Comparison of ENCODE assay signal across 14 cellular contexts in the genomic region with DNA sequence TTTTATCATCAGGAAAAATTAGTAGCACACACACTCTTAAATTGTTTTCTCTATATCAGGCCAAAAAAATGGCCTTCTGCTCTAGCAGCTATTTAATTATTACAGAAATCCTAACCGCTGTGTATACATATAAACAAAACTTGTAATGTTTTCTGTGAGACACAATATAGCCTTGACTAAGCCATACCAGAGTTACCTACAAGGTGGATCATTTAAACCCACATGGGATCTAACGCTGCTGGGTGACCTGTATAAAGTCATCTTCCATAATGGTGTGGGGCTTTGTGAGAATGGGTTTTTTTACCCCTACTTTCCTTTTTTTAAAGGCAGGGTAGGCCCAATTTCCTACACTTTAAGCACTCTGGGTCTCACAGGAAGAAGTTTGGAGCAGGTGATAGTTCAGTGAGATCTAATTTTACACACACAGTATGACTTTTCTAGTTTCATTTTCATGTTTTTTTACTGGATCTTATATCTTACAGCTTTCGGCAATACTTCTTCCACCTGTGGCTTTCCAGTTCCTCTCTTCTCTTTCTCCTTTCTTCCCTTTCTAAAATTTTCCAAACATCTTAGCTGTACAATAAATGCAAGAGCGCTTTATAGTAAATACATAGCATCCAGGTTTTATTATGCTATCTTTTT.
A peak's percentile ranks its signal among the peaks of the same experiment; 100 is the strongest.
DNase-seq lines count a peak whose midpoint lies in the region; ATAC-seq lines count a peak whose summit lies in the region.
"Had no signal": no experiment of that assay in that cellular context is flagged by ENCODE, and none has a peak within 500 bp of the region (broad histone marks: within the 10 kb centered on the region; RNA-seq: fewer than 3 reads in every experiment).

No MANE protein-coding gene starts in this region.

- no peak for ATAC-seq in stimulated activated naive CD8-positive, alpha-beta T cell treated with anti-CD3 and anti-CD28 coated beads, Interleukin-15, amount 100 ng/mL, for 72 hours
- ATAC-seq in stimulated activated naive CD8-positive, alpha-beta T cell treated with anti-CD3 and anti-CD28 coated beads, Interleukin-15, Interleukin-2, amounts not matched to agents 100 U/mL and 50 U/mL, for 24 hours = no peak
- ATAC-seq in HG02678 (IDR thresholded peaks at IDR 0.05; ENCODE audit: unreplicated experiment) (peak; percentile 71), HG03460 (IDR thresholded peaks at IDR 0.05; ENCODE audit: unreplicated experiment) (peak; percentile 73)

- no peak for DNase-seq in stimulated activated naive CD8-positive, alpha-beta T cell treated with anti-CD3 and anti-CD28 coated beads, Interleukin-15, amount 100 ng/mL, for 72 hours
- DNase-seq in stimulated activated naive CD8-positive, alpha-beta T cell treated with anti-CD3 and anti-CD28 coated beads, Interleukin-15, Interleukin-2, amounts not matched to agents 100 U/mL and 50 U/mL, for 24 hours = no peak
- DNase-seq in NCI-H128 (lab: John Stamatoyannopoulos, UW; ENCODE audit: unreplicated experiment) (no peak), NCI-H748 (lab: John Stamatoyannopoulos, UW; ENCODE audit: unreplicated experiment) (no peak)
- DNase-seq in stimulated activated CD4-positive, alpha-beta T cell treated with anti-CD3 and anti-CD28 coated beads, Interleukin-15, amount 100 ng/mL, for 24 hours = no peak
- DNase-seq in central memory CD4-positive, alpha-beta T cell = no peak
- DNase-seq: activated CD8-positive, alpha-beta memory T cell treated with anti-CD3 and anti-CD28 coated beads, Interleukin-2, amount 50 U/mL, for 4 hours; DND-41; esophagus squamous epithelium; Kasumi-1; transverse colon had no signal

- no peaks in the 10 kb centered on the region for H3K27me3 Mint-ChIP-seq in stimulated activated naive CD8-positive, alpha-beta T cell treated with anti-CD3 and anti-CD28 coated beads, Interleukin-15, amount 100 ng/mL, for 72 hours
- H3K27me3 Mint-ChIP-seq: brain had no signal

- peak overlapping the region in 1 of 2 donors; percentile 6 for H3K4me3 Mint-ChIP-seq in stimulated activated naive CD8-positive, alpha-beta T cell treated with anti-CD3 and anti-CD28 coated beads, Interleukin-15, amount 100 ng/mL, for 72 hours

- no peaks in the 10 kb centered on the region for H3K9me3 Mint-ChIP-seq in stimulated activated naive CD8-positive, alpha-beta T cell treated with anti-CD3 and anti-CD28 coated beads, Interleukin-15, amount 100 ng/mL, for 72 hours
- H3K9me3 Mint-ChIP-seq: brain had no signal

- H3K4me1 Mint-ChIP-seq in stimulated activated naive CD8-positive, alpha-beta T cell treated with anti-CD3 and anti-CD28 coated beads, Interleukin-15, amount 100 ng/mL, for 72 hours = peaks cover 7% of the 10 kb centered on the region

- peak overlapping the region; percentile 13 to 34 for H3K27ac Mint-ChIP-seq in stimulated activated naive CD8-positive, alpha-beta T cell treated with anti-CD3 and anti-CD28 coated beads, Interleukin-15, amount 100 ng/mL, for 72 hours

Comparison
In these comparisons a context has a peak if more than half of its experiments do, and no peak if none do; other contexts are left out.
1. ATAC-seq: peak in HG02678 (single experiment) and HG03460 (single experiment); none in stimulated activated naive CD8-positive, alpha-beta T cell treated with anti-CD3 and anti-CD28 coated beads, Interleukin-15, amount 100 ng/mL, for 72 hours (single experiment) and stimulated activated naive CD8-positive, alpha-beta T cell treated with anti-CD3 and anti-CD28 coated beads, Interleukin-15, Interleukin-2, amounts not matched to agents 100 U/mL and 50 U/mL, for 24 hours (single experiment).